ENCODE assay signal across 8 cellular contexts in the genomic region with DNA sequence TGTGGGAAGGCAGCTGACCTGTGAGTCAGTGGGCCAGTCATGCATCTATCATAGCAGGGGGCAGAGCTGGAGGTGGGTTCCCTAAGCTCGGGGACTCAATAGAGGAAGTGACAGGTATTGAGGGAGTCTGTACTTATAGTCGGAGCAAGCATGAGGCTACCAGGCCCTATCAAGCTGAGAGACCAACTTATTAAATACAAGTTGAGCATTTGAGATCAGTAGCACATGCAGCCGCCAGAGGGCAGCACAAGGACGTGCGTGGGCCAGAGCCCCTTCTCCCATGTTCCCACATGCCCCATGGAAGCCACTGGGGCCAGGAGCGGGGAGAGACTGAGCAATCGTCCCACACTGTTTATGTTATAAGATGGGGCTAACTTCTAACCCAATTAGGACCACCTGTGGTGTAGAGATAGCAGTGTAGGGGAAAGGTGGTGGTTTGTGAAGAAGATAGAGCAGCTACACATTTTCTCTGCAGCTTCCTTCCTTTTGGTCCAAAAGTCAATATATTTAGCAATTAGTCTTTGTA. TPM values are rescaled to one million over a fixed set of nuclear protein-coding genes. Genes with fewer than 3 reads are reported as not detected.
DNase-seq lines count a peak whose midpoint lies in the region; ATAC-seq and TF ChIP-seq lines count a peak whose summit lies in the region.

No MANE protein-coding gene starts in this region.

- DNase-seq in COR-L47 (lab: John Stamatoyannopoulos, UW) (peak; percentile 44), NCI-H146 (lab: John Stamatoyannopoulos, UW) (peak; percentile 83), dorsolateral prefrontal cortex (peak in 1 of 10 donors; percentile 23), mucosa of descending colon (peak in 2 of 3 donors; percentile 56 to 61), thyroid gland (peak; percentile 44 to 60), DMS153 (lab: John Stamatoyannopoulos, UW) (no peak)
- DNase-seq in activated CD4-positive, alpha-beta T cell treated with anti-CD3 and anti-CD28 coated beads for 1 hour = peak; percentile 34

- H3K9me3 ChIP-seq in mucosa of descending colon = no peaks in the 10 kb centered on the region
- no peaks in the 10 kb centered on the region for H3K9me3 ChIP-seq in thyroid gland

- H3K36me3 ChIP-seq in mucosa of descending colon (ENCODE audit: low read depth) = no peaks in the 10 kb centered on the region
- peaks cover 4 to 5% of the 10 kb centered on the region in 2 donors for H3K36me3 ChIP-seq in thyroid gland

- intact Hi-C loops in dorsolateral prefrontal cortex (cut with DNase I) (no loop called here), mucosa of descending colon (cut with DNase I, micrococcal nuclease) (no loop called here), thyroid gland (cut with DNase I) (no loop called here)

- no peaks in the 10 kb centered on the region for H3K27me3 ChIP-seq in dorsolateral prefrontal cortex
- H3K27me3 ChIP-seq in thyroid gland = no peaks in the 10 kb centered on the region

- peak overlapping the region in 3 of 59 donors; percentile 2 to 25 (median 17) for H3K27ac ChIP-seq in dorsolateral prefrontal cortex
- H3K27ac ChIP-seq in thyroid gland = no peak overlapping the region

- H3K4me3 ChIP-seq in dorsolateral prefrontal cortex (no peak overlapping the region), mucosa of descending colon (no peak overlapping the region), thyroid gland (replicated peaks in 1 of 3) (no peak overlapping the region)

- ATAC-seq in GM21381 (IDR thresholded peaks at IDR 0.05; ENCODE audit: unreplicated experiment) (peak; percentile 79), mucosa of descending colon (peak; percentile 62)

- no peak for TF ChIP-seq POLR2A in thyroid gland (IDR thresholded peaks at IDR 0.05)

- no peaks in the 10 kb centered on the region for H3K4me1 ChIP-seq in mucosa of descending colon (ENCODE audit: low read depth)
- H3K4me1 ChIP-seq in thyroid gland = no peaks in the 10 kb centered on the region

- WGBS in thyroid gland, 2 donors = 25 to 33% methylated on average over 5 to 7 of the region's 7 CpGs

- TF ChIP-seq CTCF in dorsolateral prefrontal cortex (IDR thresholded peaks at IDR 0.05 in 54 of 56, conservative IDR thresholded peaks at IDR 0.05 in 2 of 56; ENCODE audit: low read depth in 1 of 56, partially characterized antibody in 56 of 56) (peak in 48 of 56 donors; percentile 15 to 56 (median 40)), mucosa of descending colon (IDR thresholded peaks at IDR 0.05) (no peak), thyroid gland (IDR thresholded peaks at IDR 0.05) (peak in 5 of 6 experiments; percentile 14 to 61 (median 33))

RNA-seq across cellular contexts. Expression of a gene that starts 13.0 kb away (rescaled TPM):
- total RNA-seq in dorsolateral prefrontal cortex (1 to 10 TPM in 109 of 120 experiments, under 1 TPM in 11; 0.29 to 6.9 (median 2.1) TPM), mucosa of descending colon (1 to 10 TPM in 1 of 3 donors, under 1 TPM in 2; 0.38 to 1.3 (median 0.65) TPM), thyroid gland (1 to 10 TPM in 2 of 4 donors, under 1 TPM in 2; 0.27 to 2.3 (median 0.70) TPM)

RNA-seq across cellular contexts. Expression of a gene that starts 17.0 kb away (rescaled TPM):
- total RNA-seq in dorsolateral prefrontal cortex (10 to 100 TPM; 10.1 to 49.8 (median 22.1) TPM), mucosa of descending colon (10 to 100 TPM in 2 of 3 donors, 1 to 10 TPM in 1; 8.4 to 16.0 (median 13.4) TPM), thyroid gland (10 to 100 TPM; 12.9 to 28.2 (median 14.9) TPM)
